ENCODE assay signal across 8 cellular contexts in genomic region chr7:131370523-131370968, GRCh38. TPM values are rescaled to one million over a fixed set of nuclear protein-coding genes. Genes with fewer than 3 reads are reported as not detected.
DNase-seq lines count a peak whose midpoint lies in the region; ATAC-seq, FAIRE-seq and TF ChIP-seq lines count a peak whose summit lies in the region.

No MANE protein-coding gene starts in this region.

- no peak overlapping the region for H3K4me3 ChIP-seq in GM06990 (replicated peaks; ENCODE audit: low read depth, low read length)
- no peak overlapping the region for H3K4me3 ChIP-seq in OCI-LY1 (ENCODE audit: low read depth, low read length, poor library complexity, severe bottlenecking)
- no peak overlapping the region for H3K4me3 ChIP-seq in epithelial cell of proximal tubule (ENCODE audit: low read depth, low read length)

- H3K4me1 ChIP-seq in OCI-LY1 (ENCODE audit: insufficient read depth, low read length, severe bottlenecking) = peaks cover 32% of the 10 kb centered on the region

- DNase-seq in GM06990 (ENCODE audit: extremely low read depth, insufficient read length) = peak; percentile 24
- no peak for DNase-seq in H54 (ENCODE audit: insufficient read length, low spot score)
- DNase-seq in epithelial cell of proximal tubule (ENCODE audit: low read depth) = peak; percentile 36
- DNase-seq in left cardiac atrium = no peak
- no peak for DNase-seq in DMS153 treated with DMSO at 0.1 percent for 48 hours (lab: John Stamatoyannopoulos, UW; ENCODE audit: unreplicated experiment)
- DNase-seq in NCI-H2029 (lab: John Stamatoyannopoulos, UW) = no peak

- no peaks in the 10 kb centered on the region for H3K9me2 ChIP-seq in OCI-LY1 (ENCODE audit: low read depth, low read length)

- H3K27me3 ChIP-seq in GM06990 (replicated peaks; ENCODE audit: control insufficient read depth, insufficient read depth, low read length) = no peaks in the 10 kb centered on the region
- H3K27me3 ChIP-seq in OCI-LY1 (ENCODE audit: insufficient read depth, low read length) = no peaks in the 10 kb centered on the region

- peak; percentile 82 for FAIRE-seq in H54 (lab: Jason Lieb, UNC)

- no peak overlapping the region for H2AFZ ChIP-seq in OCI-LY1 (ENCODE audit: low read length)

- ATAC-seq in left cardiac atrium (no peak), HG02840 (IDR thresholded peaks at IDR 0.05; ENCODE audit: low FRiP score, unreplicated experiment) (no peak)

- peaks cover 100% of the 10 kb centered on the region for H3K79me2 ChIP-seq in OCI-LY1 (ENCODE audit: insufficient read depth, low read length)

- no peaks in the 10 kb centered on the region for H3F3A ChIP-seq in OCI-LY1 (ENCODE audit: insufficient read depth, low read length)

- TF ChIP-seq POLR2A in H54 (IDR thresholded peaks at IDR 0.05; ENCODE audit: low read depth, low read length) = no peak

- TF ChIP-seq CTCF in GM06990 (IDR thresholded peaks at IDR 0.05; ENCODE audit: insufficient read depth, low read length, poor library complexity, severe bottlenecking) = no peak
- no peak for TF ChIP-seq CTCF in OCI-LY1 (IDR thresholded peaks at IDR 0.05; ENCODE audit: low read length)
- no peak for TF ChIP-seq CTCF in epithelial cell of proximal tubule (conservative IDR thresholded peaks at IDR 0.05; ENCODE audit: low read depth, low read length)

- H3K9me3 ChIP-seq in OCI-LY1 (ENCODE audit: low read length) = no peaks in the 10 kb centered on the region

- no peak overlapping the region for H3K9ac ChIP-seq in OCI-LY1 (ENCODE audit: low read length)

- H3K36me3 ChIP-seq in GM06990 (ENCODE audit: control insufficient read depth, insufficient read depth, low read length) (no peaks in the 10 kb centered on the region), OCI-LY1 (ENCODE audit: insufficient read depth, low read length) (peaks cover 3% of the 10 kb centered on the region; the same call in 1 of the 2 replicates)

- intact Hi-C loops in left cardiac atrium (cut with DNase I) = no loop called here

- H4K20me1 ChIP-seq in OCI-LY1 (ENCODE audit: insufficient read depth, low read length) = no peaks in the 10 kb centered on the region

- peak overlapping the region; percentile 1; the same call in 1 of the 2 replicates for H3K4me2 ChIP-seq in OCI-LY1 (ENCODE audit: low read length)

- H3K27ac ChIP-seq in OCI-LY1 (ENCODE audit: low read depth, low read length, poor library complexity, severe bottlenecking) = peak overlapping the region; percentile 42

RNA-seq across cellular contexts. Expression of gene MKLN1, which starts 42.9 kb away (rescaled TPM):
- total RNA-seq in epithelial cell of proximal tubule (14.7 and 15.2 TPM in 2 replicates), left cardiac atrium (10 to 100 TPM; 39.7 to 48.3 TPM)

Comparison
In these comparisons a context has a peak if more than half of its experiments do, and no peak if none do; other contexts are left out.
1. DNase-seq: peak in GM06990 (single experiment) and epithelial cell of proximal tubule (single experiment); none in H54 (single experiment), left cardiac atrium (single experiment), DMS153 treated with DMSO at 0.1 percent for 48 hours (single experiment) and NCI-H2029 (single experiment).